In the genomic region with DNA sequence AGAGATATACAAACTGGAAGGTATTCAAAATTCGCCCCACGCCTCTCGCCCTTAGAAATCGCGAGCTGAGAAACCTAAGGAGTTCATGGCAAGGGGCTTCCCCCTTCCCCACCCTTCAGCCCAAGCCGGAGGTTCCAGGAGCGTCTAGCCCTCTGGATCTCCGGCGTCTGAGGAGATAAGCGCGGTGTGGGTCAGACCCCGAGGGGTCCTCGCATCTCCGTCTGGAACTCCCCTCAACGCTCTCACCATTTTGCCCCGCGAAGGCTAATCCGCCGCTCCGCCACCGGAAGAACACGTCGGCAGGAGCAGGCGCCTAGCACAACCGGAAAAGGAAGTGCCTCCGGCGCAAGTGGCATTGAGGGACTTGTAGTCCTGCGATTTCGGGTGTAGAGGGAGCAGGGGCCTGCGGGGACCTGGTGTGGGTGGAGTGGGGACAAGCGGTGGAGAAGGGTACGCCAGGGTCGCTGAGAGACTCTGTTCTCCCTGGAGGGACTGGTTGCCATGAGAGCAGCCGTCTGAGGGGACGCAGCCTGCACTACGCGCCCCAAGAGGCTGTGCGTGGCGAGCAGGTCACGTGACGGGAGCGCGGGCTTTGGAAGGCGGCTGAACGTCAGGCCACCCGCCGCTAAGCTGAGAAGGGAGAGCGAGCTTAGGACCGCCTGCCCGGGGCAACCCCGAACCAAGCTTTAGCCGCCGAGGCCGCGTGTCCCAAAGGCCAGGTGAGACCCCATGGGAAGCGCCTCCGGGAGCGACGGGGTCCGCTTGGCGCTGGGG, we compare ENCODE assay signal across 8 cellular contexts. TPM values are rescaled to one million over a fixed set of nuclear protein-coding genes. Genes with fewer than 3 reads are reported as not detected.
DNase-seq lines count a peak whose midpoint lies in the region; ATAC-seq and TF ChIP-seq lines count a peak whose summit lies in the region.

A gene with protein sequence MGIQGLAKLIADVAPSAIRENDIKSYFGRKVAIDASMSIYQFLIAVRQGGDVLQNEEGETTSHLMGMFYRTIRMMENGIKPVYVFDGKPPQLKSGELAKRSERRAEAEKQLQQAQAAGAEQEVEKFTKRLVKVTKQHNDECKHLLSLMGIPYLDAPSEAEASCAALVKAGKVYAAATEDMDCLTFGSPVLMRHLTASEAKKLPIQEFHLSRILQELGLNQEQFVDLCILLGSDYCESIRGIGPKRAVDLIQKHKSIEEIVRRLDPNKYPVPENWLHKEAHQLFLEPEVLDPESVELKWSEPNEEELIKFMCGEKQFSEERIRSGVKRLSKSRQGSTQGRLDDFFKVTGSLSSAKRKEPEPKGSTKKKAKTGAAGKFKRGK (plus strand): TSS at position 602 of the 774 bp plus-strand sequence. CDS start 2,451 bp downstream, outside the sequence.
A gene (minus strand): TSS at position 290 of the 774 bp plus-strand sequence. CDS start 41 bp downstream, at position 249.

- TF ChIP-seq CTCF in BE2C (IDR thresholded peaks at IDR 0.05; ENCODE audit: low read depth, low read length) (no peak), colonic mucosa (IDR thresholded peaks at IDR 0.05) (no peak)

- peak within 1 kb of the TSS; percentile 83 to 94 for H3K9ac ChIP-seq in colonic mucosa (ENCODE audit: low read depth in 2 of 2, low read length in 2 of 2)

- intact Hi-C loops in activated CD4-positive, alpha-beta T cell treated with anti-CD3 and anti-CD28 coated beads, Interleukin-2, amount 10 ng/mL, durations not matched to agents 24 days and 14 days (cut with micrococcal nuclease) = loop anchor here (1.0 to 10.0 kb wide), 7 partner anchors 15 to 428 kb away; a partner anchor contains a TSS
- intact Hi-C loops in colonic mucosa (cut with DNase I) = no loop called here

- H3K4me3 ChIP-seq in BE2C (ENCODE audit: low read depth, low read length) (peak within 1 kb of the TSS; percentile 88), colonic mucosa (peak within 1 kb of the TSS; percentile 77)

- H3K36me3 ChIP-seq in BE2C (peaks cover 21% of the 10 kb centered on the region), colonic mucosa (no peaks in the 10 kb centered on the region)

- no peaks in the 10 kb centered on the region for H3K27me3 Mint-ChIP-seq in activated CD4-positive, alpha-beta T cell treated with anti-CD3 and anti-CD28 coated beads, Interleukin-2, amount 10 ng/mL, durations not matched to agents 24 days and 14 days

- peak within 1 kb of the TSS; percentile 99 for H3K27ac Mint-ChIP-seq in activated CD4-positive, alpha-beta T cell treated with anti-CD3 and anti-CD28 coated beads, Interleukin-2, amount 10 ng/mL, durations not matched to agents 24 days and 14 days

- no peaks in the 10 kb centered on the region for H3K9me3 ChIP-seq in BE2C
- H3K9me3 ChIP-seq in colonic mucosa = no peaks in the 10 kb centered on the region

- H3K4me1 ChIP-seq in BE2C (no peaks in the 10 kb centered on the region), colonic mucosa (peaks cover 8% of the 10 kb centered on the region)

- H3K9me3 Mint-ChIP-seq in activated CD4-positive, alpha-beta T cell treated with anti-CD3 and anti-CD28 coated beads, Interleukin-2, amount 10 ng/mL, durations not matched to agents 24 days and 14 days = no peaks in the 10 kb centered on the region

- peaks cover 43% of the 10 kb centered on the region for H3K4me1 Mint-ChIP-seq in activated CD4-positive, alpha-beta T cell treated with anti-CD3 and anti-CD28 coated beads, Interleukin-2, amount 10 ng/mL, durations not matched to agents 24 days and 14 days

- H3K4me3 Mint-ChIP-seq in activated CD4-positive, alpha-beta T cell treated with anti-CD3 and anti-CD28 coated beads, Interleukin-2, amount 10 ng/mL, durations not matched to agents 24 days and 14 days = peak within 1 kb of the TSS; percentile 95

- DNase-seq in BE2C (peak; percentile 85), GM19240 (ENCODE audit: insufficient read length, low spot score) (peak; percentile 95), NCI-H524 treated with DMSO at 0.1 percent for 48 hours (lab: John Stamatoyannopoulos, UW) (peak; percentile 69), colonic mucosa (peak; percentile 89), left lobe of liver (ENCODE audit: low spot score) (peak; percentile 89)
- peak; percentile 96 for DNase-seq in activated CD4-positive, alpha-beta T cell treated with anti-CD3 and anti-CD28 coated beads, Interleukin-2, amount 10 ng/mL, durations not matched to agents 24 days and 14 days
- peak; percentile 88 to 89 for DNase-seq in stimulated activated CD4-positive, alpha-beta T cell treated with anti-CD3 and anti-CD28 coated beads, Interleukin-2, amount 100 ng/mL, for 24 hours

- peaks cover 57% of the 10 kb centered on the region for H3K36me3 Mint-ChIP-seq in activated CD4-positive, alpha-beta T cell treated with anti-CD3 and anti-CD28 coated beads, Interleukin-2, amount 10 ng/mL, durations not matched to agents 24 days and 14 days (ENCODE audit: low read depth)

- ATAC-seq in HG03457 (IDR thresholded peaks at IDR 0.05; ENCODE audit: unreplicated experiment) (peak; percentile 72), left lobe of liver (peak; percentile 89)

- H3K27me3 ChIP-seq in BE2C (no peaks in the 10 kb centered on the region), colonic mucosa (no peaks in the 10 kb centered on the region)

- H3K27ac ChIP-seq in colonic mucosa = peak within 1 kb of the TSS; percentile 89

RNA-seq across cellular contexts. Expression of the first gene that starts in this region (rescaled TPM):
- polyA plus RNA-seq in BE2C (2012; ENCODE audit: insufficient read depth, insufficient read length, low read depth) = 58.3 TPM
- 144 and 152 TPM in 2 replicates for total RNA-seq in activated CD4-positive, alpha-beta T cell treated with anti-CD3 and anti-CD28 coated beads, Interleukin-2, amount 10 ng/mL, durations not matched to agents 24 days and 14 days
- total RNA-seq in colonic mucosa (10 to 100 TPM; 14.4 to 67.9 TPM), left lobe of liver (5.1 TPM)

RNA-seq across cellular contexts. Expression of the second gene that starts in this region (rescaled TPM):
- polyA plus RNA-seq in BE2C (2012; ENCODE audit: insufficient read depth, insufficient read length, low read depth) = 262 TPM
- 179 and 187 TPM in 2 replicates for total RNA-seq in activated CD4-positive, alpha-beta T cell treated with anti-CD3 and anti-CD28 coated beads, Interleukin-2, amount 10 ng/mL, durations not matched to agents 24 days and 14 days
- total RNA-seq in colonic mucosa (100 to 1,000 TPM; 119 to 149 TPM), left lobe of liver (58.5 TPM)

Comparison
In these comparisons a context has a peak if more than half of its experiments do, and no peak if none do; other contexts are left out.
1. Peak in every context shown above with its lines: DNase-seq, ATAC-seq, H3K4me3 ChIP-seq and H3K27ac ChIP-seq.